ENCODE assay signal across 14 cellular contexts in the genomic region with DNA sequence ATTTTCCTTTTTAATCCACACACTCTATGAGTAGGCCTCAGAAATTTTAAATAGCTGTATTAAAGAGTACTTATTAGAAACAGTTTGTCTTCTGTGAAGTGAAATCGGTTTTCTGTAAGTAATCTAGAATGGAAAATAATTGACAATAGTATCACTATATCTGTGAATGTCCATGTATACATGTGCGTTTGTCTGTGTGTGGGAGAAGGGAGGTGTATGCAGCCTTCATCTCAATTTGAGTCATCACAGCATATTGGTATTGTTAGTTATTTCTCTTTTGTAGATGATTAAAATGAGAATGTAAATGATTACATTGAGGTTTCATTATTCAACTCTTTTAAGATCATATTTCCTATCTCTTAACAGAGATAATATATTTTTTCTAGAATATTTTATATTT.
"Had no signal": no experiment of that assay in that cellular context is flagged by ENCODE, and none has a peak within 500 bp of the region (broad histone marks: within the 10 kb centered on the region; RNA-seq: fewer than 3 reads in every experiment).

No MANE protein-coding gene starts in this region.

- ATAC-seq: activated CD8-positive, alpha-beta T cell treated with anti-CD3 and anti-CD28 coated beads, Interleukin-2, amount 10 ng/mL, durations not matched to agents 7 days and 5 days; body of pancreas; heart left ventricle; left cardiac atrium had no signal

- DNase-seq: activated CD4-positive, alpha-beta T cell treated with anti-CD3 and anti-CD28 coated beads for 1 hour; activated CD4-positive, alpha-beta T cell treated with anti-CD3 and anti-CD28 coated beads, Interleukin-2, amount 50 U/mL, for 1 hour; activated CD8-positive, alpha-beta T cell treated with anti-CD3 and anti-CD28 coated beads, Interleukin-2, amount 10 ng/mL, durations not matched to agents 7 days and 5 days; activated gamma-delta T cell treated with Interleukin-2 at 50 U/mL for 16 hours; activated T-cell treated with anti-CD3 and anti-CD28 coated beads, Interleukin-2, amount 50 U/mL, for 1 hour; anterior cingulate cortex; body of pancreas; heart left ventricle; islet precursor cell; left cardiac atrium; ovary; spleen; stimulated activated CD4-positive, alpha-beta T cell treated with anti-CD3 and anti-CD28 coated beads, Interleukin-4, amount 100 ng/mL, for 1 hour; stimulated activated naive CD4-positive, alpha-beta T cell treated with Interleukin-2 at 50 U/mL for 16 hours had no signal
